ENCODE assay signal across 14 cellular contexts in the genomic region with DNA sequence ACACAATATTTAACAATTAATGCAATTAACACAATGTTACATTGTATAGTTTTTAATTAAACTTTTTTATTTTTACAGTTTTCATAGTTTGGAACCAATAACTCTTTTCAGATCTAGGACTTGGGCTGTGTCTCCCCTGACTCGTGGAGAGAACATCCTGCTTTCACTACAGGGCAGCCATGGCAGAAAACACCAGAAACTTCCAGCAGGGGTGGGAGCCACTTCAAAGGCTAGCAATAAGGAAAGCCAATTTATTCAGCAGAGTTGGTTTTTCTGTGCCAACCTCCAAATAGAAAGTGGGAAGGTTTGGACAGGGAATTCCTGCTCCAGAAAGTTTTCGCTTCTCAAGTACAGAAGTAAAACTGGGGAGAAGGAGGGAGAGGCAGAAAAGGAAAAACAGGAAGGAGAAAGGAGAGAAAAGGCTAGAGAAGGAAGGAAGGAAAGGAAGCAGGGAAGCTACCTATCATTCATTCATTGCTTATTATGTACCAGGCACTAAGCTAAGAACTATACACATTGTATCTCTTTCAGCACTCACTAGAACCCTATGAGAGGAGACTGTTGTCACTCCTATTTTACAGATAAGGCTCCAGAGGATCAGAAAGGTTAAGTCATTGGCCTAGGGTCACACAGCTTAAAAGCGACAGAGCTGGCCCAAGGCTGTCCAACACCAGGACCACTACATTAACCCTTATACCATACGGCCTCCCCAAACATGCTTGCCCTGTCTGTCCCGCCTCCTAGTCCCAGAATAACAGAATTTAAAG. TPM values are rescaled to one million over a fixed set of nuclear protein-coding genes. Genes with fewer than 3 reads are reported as not detected.
DNase-seq lines count a peak whose midpoint lies in the region; ATAC-seq, FAIRE-seq and TF ChIP-seq lines count a peak whose summit lies in the region.
"Had no signal": no experiment of that assay in that cellular context is flagged by ENCODE, and none has a peak within 500 bp of the region (broad histone marks: within the 10 kb centered on the region; RNA-seq: fewer than 3 reads in every experiment).

No MANE protein-coding gene starts in this region.

- DNase-seq in A172 (ENCODE audit: low spot score) (peak; percentile 29), H54 (ENCODE audit: insufficient read length, low spot score) (no peak), fibroblast of peridontal ligament (ENCODE audit: extremely low read depth) (peak; percentile 28), MM.1S (no peak)
- no peak for DNase-seq in activated CD8-positive, alpha-beta memory T cell treated with anti-CD3 and anti-CD28 coated beads, Interleukin-2, amount 50 U/mL, for 48 hours
- DNase-seq in CD4-positive, alpha-beta T cell, result no peak
- DNase-seq: AML-193, DMS79, NCI-H1694, SHP77 had no signal

- no peak for TF ChIP-seq CTCF in MM.1S (IDR thresholded peaks at IDR 0.05; ENCODE audit: low read length)
- no peak for TF ChIP-seq CTCF in CD4-positive, alpha-beta T cell (IDR thresholded peaks at IDR 0.05)

- H3K9ac ChIP-seq in MM.1S (ENCODE audit: low read length), result no peak overlapping the region

- no peak for TF ChIP-seq POLR2A in H54 (IDR thresholded peaks at IDR 0.05; ENCODE audit: low read depth, low read length)

- FAIRE-seq in H54 (lab: Jason Lieb, UNC), result peak; percentile 23
- FAIRE-seq: TTC549 had no signal

- no peaks in the 10 kb centered on the region for H3K27me3 ChIP-seq in MM.1S (replicated peaks; ENCODE audit: insufficient read depth, low read length)
- peaks cover 3% of the 10 kb centered on the region for H3K27me3 ChIP-seq in CD4-positive, alpha-beta T cell (ENCODE audit: control insufficient read depth, insufficient read depth, low read length)
- H3K27me3 ChIP-seq: breast epithelium had no signal

- H3K9me3 ChIP-seq in MM.1S (replicated peaks; ENCODE audit: insufficient read depth, low read length), result no peaks in the 10 kb centered on the region
- H3K9me3 ChIP-seq in CD4-positive, alpha-beta T cell (ENCODE audit: control insufficient read depth, low read length), result no peaks in the 10 kb centered on the region
- H3K9me3 ChIP-seq: breast epithelium had no signal

- H2AFZ ChIP-seq in MM.1S (ENCODE audit: low read length), result no peak overlapping the region

- H3K79me2 ChIP-seq in MM.1S (ENCODE audit: low read length), result no peaks in the 10 kb centered on the region

- no peaks in the 10 kb centered on the region for H3K9me3 Mint-ChIP-seq in CD4-positive, alpha-beta T cell

- POLR2A ChIA-PET in CD4-positive, alpha-beta T cell (lab: Charles Lee), result no interaction called here

- H3K4me1 ChIP-seq in MM.1S (ENCODE audit: low read length), result no peaks in the 10 kb centered on the region
- H3K4me1 ChIP-seq: breast epithelium had no signal

- no peak overlapping the region for H3K27ac Mint-ChIP-seq in CD4-positive, alpha-beta T cell

- H3K27ac ChIP-seq in MM.1S (ENCODE audit: low read length), result no peak overlapping the region
- H3K27ac ChIP-seq in CD4-positive, alpha-beta T cell (ENCODE audit: low read depth, low read length), result no peak overlapping the region
- H3K27ac ChIP-seq: breast epithelium had no signal

- H3F3A ChIP-seq in MM.1S (ENCODE audit: insufficient read depth, low read length), result no peaks in the 10 kb centered on the region

- no peaks in the 10 kb centered on the region for H4K20me1 ChIP-seq in MM.1S (ENCODE audit: insufficient read depth, low read length)

- ATAC-seq in SK-N-SH treated with all-trans-retinoic acid at 6 μM for 48 hours (peak; percentile 62; the same call in 2 of the 3 replicates), HG03095 (IDR thresholded peaks at IDR 0.05; ENCODE audit: unreplicated experiment) (no peak)
- ATAC-seq in CD4-positive, alpha-beta T cell (ENCODE audit: poor library complexity), result no peak

- H3K4me3 ChIP-seq in MM.1S (ENCODE audit: low read length), result no peak overlapping the region
- H3K4me3 ChIP-seq: breast epithelium had no signal

- no peak overlapping the region for H3K4me3 Mint-ChIP-seq in CD4-positive, alpha-beta T cell

- CTCF ChIA-PET in CD4-positive, alpha-beta T cell (lab: Charles Lee), result no interaction called here

- no peaks in the 10 kb centered on the region for H3K36me3 ChIP-seq in MM.1S (replicated peaks; ENCODE audit: insufficient read depth, low read length)
- H3K36me3 ChIP-seq: breast epithelium had no signal

- H3K36me3 Mint-ChIP-seq in CD4-positive, alpha-beta T cell (ENCODE audit: low read depth), result no peaks in the 10 kb centered on the region

- peaks cover 39% of the 10 kb centered on the region for H3K27me3 Mint-ChIP-seq in CD4-positive, alpha-beta T cell

- H3K4me1 Mint-ChIP-seq in CD4-positive, alpha-beta T cell (ENCODE audit: low read depth), result no peaks in the 10 kb centered on the region

- H3K9me2 ChIP-seq in MM.1S (replicated peaks; ENCODE audit: insufficient read depth, low read length), result no peaks in the 10 kb centered on the region

- H3K4me2 ChIP-seq in MM.1S (ENCODE audit: low read depth, low read length), result no peak overlapping the region

- intact Hi-C loops in CD4-positive, alpha-beta T cell (cut with DNase I, micrococcal nuclease), result no loop called here

TF ChIP-seq in SK-N-SH treated with all-trans-retinoic acid at 6 μM for 48 hours, 23 proteins besides CTCF, POLR2A, EP300 and RAD21 (continues in another document):
- TF ChIP-seq CSDC2 (CRISPR knock-in tag; IDR thresholded peaks at IDR 0.05), result no peak
- no peak for TF ChIP-seq BACH2 (CRISPR knock-in tag; IDR thresholded peaks at IDR 0.05; ENCODE audit: borderline replicate concordance)
- TF ChIP-seq RARB (CRISPR knock-in tag; IDR thresholded peaks at IDR 0.05), result no peak
- no peak for TF ChIP-seq OSR1 (CRISPR knock-in tag; IDR thresholded peaks at IDR 0.05)
- no peak for TF ChIP-seq CSRNP3 (CRISPR knock-in tag; IDR thresholded peaks at IDR 0.05)
- TF ChIP-seq ZNF8 (CRISPR knock-in tag; IDR thresholded peaks at IDR 0.05), result no peak
- no peak for TF ChIP-seq PATZ1 (CRISPR knock-in tag; IDR thresholded peaks at IDR 0.05; ENCODE audit: borderline replicate concordance)
- TF ChIP-seq ARNTL (CRISPR knock-in tag; IDR thresholded peaks at IDR 0.05; ENCODE audit: borderline replicate concordance, low read depth), result no peak
- no peak for TF ChIP-seq TCF4 (CRISPR knock-in tag; IDR thresholded peaks at IDR 0.05; ENCODE audit: borderline replicate concordance)
- TF ChIP-seq CREB5 (CRISPR knock-in tag; IDR thresholded peaks at IDR 0.05; ENCODE audit: low read depth), result no peak
- no peak for TF ChIP-seq ZC3H10 (CRISPR knock-in tag; IDR thresholded peaks at IDR 0.05)
- TF ChIP-seq, protein P1, sequence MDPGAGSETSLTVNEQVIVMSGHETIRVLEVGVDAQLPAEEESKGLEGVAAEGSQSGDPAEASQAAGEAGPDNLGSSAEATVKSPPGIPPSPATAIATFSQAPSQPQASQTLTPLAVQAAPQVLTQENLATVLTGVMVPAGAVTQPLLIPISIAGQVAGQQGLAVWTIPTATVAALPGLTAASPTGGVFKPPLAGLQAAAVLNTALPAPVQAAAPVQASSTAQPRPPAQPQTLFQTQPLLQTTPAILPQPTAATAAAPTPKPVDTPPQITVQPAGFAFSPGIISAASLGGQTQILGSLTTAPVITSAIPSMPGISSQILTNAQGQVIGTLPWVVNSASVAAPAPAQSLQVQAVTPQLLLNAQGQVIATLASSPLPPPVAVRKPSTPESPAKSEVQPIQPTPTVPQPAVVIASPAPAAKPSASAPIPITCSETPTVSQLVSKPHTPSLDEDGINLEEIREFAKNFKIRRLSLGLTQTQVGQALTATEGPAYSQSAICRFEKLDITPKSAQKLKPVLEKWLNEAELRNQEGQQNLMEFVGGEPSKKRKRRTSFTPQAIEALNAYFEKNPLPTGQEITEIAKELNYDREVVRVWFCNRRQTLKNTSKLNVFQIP (CRISPR knock-in tag; IDR thresholded peaks at IDR 0.05; ENCODE audit: borderline replicate concordance, low read depth), result no peak
- TF ChIP-seq GLIS3 (CRISPR knock-in tag; IDR thresholded peaks at IDR 0.05), result no peak
- no peak for TF ChIP-seq TOX (CRISPR knock-in tag; IDR thresholded peaks at IDR 0.05; ENCODE audit: borderline replicate concordance)

RNA-seq across cellular contexts. Expression of gene CREB3L1, which starts 54.8 kb away (rescaled TPM):
- total RNA-seq in A172 (2014; rRNA removed; shearing (Covaris generic)), result 7.5 and 15.4 TPM in 2 replicates
- total RNA-seq in CD4-positive, alpha-beta T cell, result not detected

Comparison
In these comparisons a context has a peak if more than half of its experiments do, and no peak if none do; other contexts are left out.
1. DNase-seq: peak in A172 (single experiment) and fibroblast of peridontal ligament (single experiment); none in H54 (single experiment), activated CD8-positive, alpha-beta memory T cell treated with anti-CD3 and anti-CD28 coated beads, Interleukin-2, amount 50 U/mL, for 48 hours (single experiment), MM.1S (single experiment) and CD4-positive, alpha-beta T cell (0 of 10).